In the genomic region with DNA sequence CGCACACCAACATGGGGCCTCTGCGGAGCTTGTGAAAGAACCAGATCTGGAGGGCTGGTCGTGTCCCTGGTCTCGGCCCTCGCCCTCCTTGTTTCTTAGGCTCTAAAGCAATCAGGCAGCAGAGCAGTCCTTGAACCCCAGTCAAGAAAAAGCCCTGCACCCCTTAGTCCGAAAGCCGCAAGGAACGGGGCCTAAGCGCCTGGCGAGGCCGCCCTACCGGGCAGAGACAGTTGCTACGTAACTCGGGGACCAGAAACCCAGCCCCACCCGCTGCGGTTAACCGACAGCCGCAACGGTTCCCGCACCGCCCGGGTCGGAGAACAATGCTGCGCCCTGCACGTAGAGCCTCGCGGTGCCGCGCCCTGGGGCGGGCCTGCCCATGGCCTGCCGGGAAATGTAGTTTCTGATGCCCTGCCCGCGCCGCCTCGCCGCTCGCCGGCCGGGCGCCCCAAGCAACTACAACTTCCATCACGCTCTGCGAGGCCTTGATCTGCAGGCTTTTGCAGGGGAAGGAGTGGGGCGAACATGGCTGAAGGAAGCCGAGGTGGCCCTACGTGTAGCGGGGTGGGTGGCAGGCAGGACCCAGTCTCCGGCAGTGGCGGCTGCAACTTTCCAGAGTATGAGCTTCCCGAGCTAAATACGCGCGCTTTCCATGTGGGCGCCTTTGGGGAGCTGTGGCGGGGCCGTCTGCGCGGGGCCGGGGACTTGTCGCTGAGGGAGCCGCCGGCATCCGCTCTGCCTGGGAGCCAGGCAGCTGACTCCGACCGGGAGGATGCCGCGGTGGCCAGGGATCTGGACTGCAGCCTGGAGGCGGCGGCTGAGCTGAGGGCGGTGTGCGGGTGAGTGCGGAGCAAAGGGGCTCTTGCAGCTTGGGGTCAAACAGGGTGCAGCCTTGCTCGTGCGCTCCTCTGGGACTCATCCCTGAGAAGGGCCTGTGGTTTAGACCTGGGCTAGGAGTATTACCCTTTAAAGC, we compare ENCODE assay signal across 1 cellular context.
TF ChIP-seq lines count a peak whose summit lies in the region.

A gene (plus strand): TSS at position 522 of the 973 bp plus-strand sequence. CDS start 4 bp downstream, at position 526.

TF ChIP-seq in GM23338, 12 proteins besides CTCF, POLR2A, EP300 and RAD21 (continued from another document):
- TF ChIP-seq, protein P1, sequence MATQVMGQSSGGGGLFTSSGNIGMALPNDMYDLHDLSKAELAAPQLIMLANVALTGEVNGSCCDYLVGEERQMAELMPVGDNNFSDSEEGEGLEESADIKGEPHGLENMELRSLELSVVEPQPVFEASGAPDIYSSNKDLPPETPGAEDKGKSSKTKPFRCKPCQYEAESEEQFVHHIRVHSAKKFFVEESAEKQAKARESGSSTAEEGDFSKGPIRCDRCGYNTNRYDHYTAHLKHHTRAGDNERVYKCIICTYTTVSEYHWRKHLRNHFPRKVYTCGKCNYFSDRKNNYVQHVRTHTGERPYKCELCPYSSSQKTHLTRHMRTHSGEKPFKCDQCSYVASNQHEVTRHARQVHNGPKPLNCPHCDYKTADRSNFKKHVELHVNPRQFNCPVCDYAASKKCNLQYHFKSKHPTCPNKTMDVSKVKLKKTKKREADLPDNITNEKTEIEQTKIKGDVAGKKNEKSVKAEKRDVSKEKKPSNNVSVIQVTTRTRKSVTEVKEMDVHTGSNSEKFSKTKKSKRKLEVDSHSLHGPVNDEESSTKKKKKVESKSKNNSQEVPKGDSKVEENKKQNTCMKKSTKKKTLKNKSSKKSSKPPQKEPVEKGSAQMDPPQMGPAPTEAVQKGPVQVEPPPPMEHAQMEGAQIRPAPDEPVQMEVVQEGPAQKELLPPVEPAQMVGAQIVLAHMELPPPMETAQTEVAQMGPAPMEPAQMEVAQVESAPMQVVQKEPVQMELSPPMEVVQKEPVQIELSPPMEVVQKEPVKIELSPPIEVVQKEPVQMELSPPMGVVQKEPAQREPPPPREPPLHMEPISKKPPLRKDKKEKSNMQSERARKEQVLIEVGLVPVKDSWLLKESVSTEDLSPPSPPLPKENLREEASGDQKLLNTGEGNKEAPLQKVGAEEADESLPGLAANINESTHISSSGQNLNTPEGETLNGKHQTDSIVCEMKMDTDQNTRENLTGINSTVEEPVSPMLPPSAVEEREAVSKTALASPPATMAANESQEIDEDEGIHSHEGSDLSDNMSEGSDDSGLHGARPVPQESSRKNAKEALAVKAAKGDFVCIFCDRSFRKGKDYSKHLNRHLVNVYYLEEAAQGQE (IDR thresholded peaks at IDR 0.05; ENCODE audit: unreplicated experiment) = no peak
- peak; percentile 79 for TF ChIP-seq CREB1 (CRISPR knock-in tag; IDR thresholded peaks at IDR 0.05; ENCODE audit: low read depth)
